ENCODE assay signal across 8 cellular contexts in the genomic region with DNA sequence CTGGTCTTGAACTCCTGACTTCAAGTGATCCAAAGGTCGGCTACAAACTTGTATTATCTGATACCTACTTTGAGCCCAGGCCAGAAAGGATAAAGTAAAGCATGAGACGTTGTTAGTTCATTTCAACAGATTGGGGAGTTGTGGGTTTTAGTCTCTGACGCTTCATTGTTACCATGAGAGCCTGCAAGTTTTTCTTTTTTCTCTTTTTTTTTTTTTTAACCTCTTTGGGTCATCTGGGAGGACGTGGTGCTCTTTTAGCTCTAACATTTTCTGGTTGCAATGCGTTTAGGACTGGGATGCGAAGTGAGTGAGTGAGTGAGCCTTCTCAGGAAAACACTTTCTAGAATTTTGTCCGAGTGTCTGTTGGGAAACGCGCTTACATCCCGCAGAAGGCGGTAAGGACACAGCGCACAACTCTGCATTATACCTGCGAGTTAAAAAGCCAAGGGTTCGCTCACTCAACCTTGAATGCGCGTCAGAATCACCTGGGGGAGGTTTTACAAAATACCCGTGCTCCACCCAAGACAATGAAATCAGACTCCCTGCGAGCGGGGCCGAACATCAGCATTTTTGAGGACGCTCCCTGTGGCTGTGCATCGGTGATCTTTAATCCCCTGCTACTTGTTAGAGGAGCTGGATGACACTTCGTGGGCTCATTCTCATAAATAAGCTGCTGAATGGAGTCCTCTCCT. TPM values are rescaled to one million over a fixed set of nuclear protein-coding genes. Genes with fewer than 3 reads are reported as not detected.
A peak's percentile ranks its signal among the peaks of the same experiment; 100 is the strongest.
DNase-seq lines count a peak whose midpoint lies in the region; ATAC-seq and TF ChIP-seq lines count a peak whose summit lies in the region.

No MANE protein-coding gene starts in this region.

- H3K4me3 ChIP-seq in PC-3 (ENCODE audit: low read length) (peak overlapping the region; percentile 87), lower lobe of right lung (peak overlapping the region; percentile 84), thyroid gland (replicated peaks in 1 of 3) (peak overlapping the region; percentile 7 to 83 (median 63))

- H3K9ac ChIP-seq in PC-3 (ENCODE audit: low read length): peak overlapping the region; percentile 94

- no peak for TF ChIP-seq POLR2A in thyroid gland (IDR thresholded peaks at IDR 0.05)

- no peaks in the 10 kb centered on the region for H3F3A ChIP-seq in PC-3 (ENCODE audit: low read length, unreplicated experiment)

- peak overlapping the region; percentile 96 for H3K4me2 ChIP-seq in PC-3 (ENCODE audit: low read length)

- H3K9me3 ChIP-seq in PC-3 (ENCODE audit: low read length): no peaks in the 10 kb centered on the region
- H3K9me3 ChIP-seq in lower lobe of right lung: no peaks in the 10 kb centered on the region
- no peaks in the 10 kb centered on the region for H3K9me3 ChIP-seq in thyroid gland

- ATAC-seq in PC-3 (peak; percentile 26), lower lobe of right lung (peak; percentile 3 to 4)
- ATAC-seq in activated CD4-positive, CD25-positive, alpha-beta regulatory T cell treated with anti-CD3 and anti-CD28 coated beads, Interleukin-2, amount 50 U/mL, for 24 hours: no peak

- intact Hi-C loops in PC-3 (cut with micrococcal nuclease): loop anchor here (5.0 kb wide), 1 partner anchor 63 kb away; a partner anchor contains a TSS
- intact Hi-C loops in lower lobe of right lung (cut with DNase I): no loop called here
- intact Hi-C loops in thyroid gland (cut with DNase I): no loop called here

- H3K27me3 ChIP-seq in PC-3 (ENCODE audit: low read length): no peaks in the 10 kb centered on the region
- no peaks in the 10 kb centered on the region for H3K27me3 ChIP-seq in lower lobe of right lung (ENCODE audit: low read depth)
- H3K27me3 ChIP-seq in thyroid gland: no peaks in the 10 kb centered on the region

- DNase-seq in SIG-M5 treated with dmso at 0.1 percent for 504 hours (lab: John Stamatoyannopoulos, UW; ENCODE audit: unreplicated experiment): peak; percentile 62
- no peak for DNase-seq in SIG-M5 (lab: John Stamatoyannopoulos, UW)
- DNase-seq in PC-3: peak; percentile 53
- peak; percentile 34 for DNase-seq in cerebellum (ENCODE audit: low spot score)
- DNase-seq in lower lobe of right lung: no peak
- peak; percentile 53 to 64 for DNase-seq in thyroid gland
- DNase-seq in SW480 (ENCODE audit: low spot score): no peak

- POLR2A ChIA-PET in PC-3 (lab: Charles Lee; ENCODE audit: unreplicated experiment): no interaction called here

- CTCF ChIA-PET in PC-3 (lab: Charles Lee): interaction anchor here (0.6 kb wide), 1 partner anchor 46 kb away, joined by 9 read pairs; no protein-coding TSS in a partner anchor

- H3K36me3 ChIP-seq in PC-3 (ENCODE audit: low read depth, low read length): no peaks in the 10 kb centered on the region
- no peaks in the 10 kb centered on the region for H3K36me3 ChIP-seq in lower lobe of right lung
- no peaks in the 10 kb centered on the region for H3K36me3 ChIP-seq in thyroid gland

- TSS peak; percentile 64 for BruUV-seq in PC-3 (replicated peaks; lab: Mats Ljungman, UMichigan)

- H3K27ac ChIP-seq in PC-3 (ENCODE audit: low read length): peak overlapping the region; percentile 89
- H3K27ac ChIP-seq in lower lobe of right lung: peak overlapping the region; percentile 97
- H3K27ac ChIP-seq in thyroid gland: peak overlapping the region; percentile 79 to 95 (median 88)

- peaks cover 25% of the 10 kb centered on the region for H3K79me2 ChIP-seq in PC-3 (ENCODE audit: low read length)

- H3K9me2 ChIP-seq in PC-3 (replicated peaks; ENCODE audit: low read length): no peaks in the 10 kb centered on the region

- H2AFZ ChIP-seq in PC-3 (ENCODE audit: low read length): peak overlapping the region; percentile 73

- H3K4me1 ChIP-seq in PC-3 (ENCODE audit: insufficient read depth, low read length) (no peaks in the 10 kb centered on the region), lower lobe of right lung (peaks cover 13% of the 10 kb centered on the region), thyroid gland (peaks cover 6 to 25% of the 10 kb centered on the region in 2 donors)

- no peaks in the 10 kb centered on the region for H4K20me1 ChIP-seq in PC-3 (ENCODE audit: low read length)

- TF ChIP-seq CTCF in PC-3 (conservative IDR thresholded peaks at IDR 0.05; ENCODE audit: low read depth, low read length): no peak
- no peak for TF ChIP-seq CTCF in lower lobe of right lung (IDR thresholded peaks at IDR 0.05)
- TF ChIP-seq CTCF in thyroid gland (IDR thresholded peaks at IDR 0.05): no peak

- 10 to 20% methylated on average over 23 of the region's 23 CpGs for WGBS in thyroid gland, 2 donors

RNA-seq across cellular contexts. Expression of a gene that starts 0.7 kb away (rescaled TPM):
- 10.4 and 10.7 TPM in 2 replicates for total RNA-seq in PC-3 (2014; rRNA removed)
- total RNA-seq in cerebellum: 3.1 TPM
- 29.2 TPM for total RNA-seq in lower lobe of right lung
- total RNA-seq in thyroid gland: 10 to 100 TPM; 24.8 to 37.2 (median 31.7) TPM

RNA-seq across cellular contexts. Expression of a gene that starts 48.4 kb away (rescaled TPM):
- 0.86 and 2.5 TPM in 2 replicates for total RNA-seq in PC-3 (2014; rRNA removed)
- 8.3 TPM for total RNA-seq in cerebellum
- 31.5 TPM for total RNA-seq in lower lobe of right lung
- total RNA-seq in thyroid gland: 10 to 100 TPM in 3 of 4 donors, 1 to 10 TPM in 1; 6.3 to 14.9 (median 12.9) TPM

Comparison
In these comparisons a context has a peak if more than half of its experiments do, and no peak if none do; other contexts are left out.
1. DNase-seq: peak in SIG-M5 treated with dmso at 0.1 percent for 504 hours (single experiment), PC-3 (single experiment), cerebellum (single experiment) and thyroid gland (2 of 2); none in SIG-M5 (single experiment), lower lobe of right lung (single experiment) and SW480 (single experiment).
2. ATAC-seq: peak in PC-3 (single experiment) and lower lobe of right lung (2 of 2); none in activated CD4-positive, CD25-positive, alpha-beta regulatory T cell treated with anti-CD3 and anti-CD28 coated beads, Interleukin-2, amount 50 U/mL, for 24 hours (0 of 2).
3. Peak in every context shown above with its lines, with median percentiles within 50 percentile points of each other: H3K27ac ChIP-seq and H3K4me3 ChIP-seq.